ENCODE assay signal across 8 cellular contexts in genomic region chr7:151519045-151519764, GRCh38. TPM values are rescaled to one million over a fixed set of nuclear protein-coding genes. Genes with fewer than 3 reads are reported as not detected.
A peak's percentile ranks its signal among the peaks of the same experiment; 100 is the strongest.
DNase-seq lines count a peak whose midpoint lies in the region; TF ChIP-seq lines count a peak whose summit lies in the region.
"Not testable (repeated sequence)": the region's sequence is repeated elsewhere in the genome, so short reads cannot be mapped to it uniquely, and the experiment has no call there.

No MANE protein-coding gene starts in this region.

- no CpG with 5 or more reads among the region's 113 CpGs for WGBS in iPS DF 6.9 (ENCODE audit: insufficient coverage, insufficient read length)

- peaks cover 45% of the 10 kb centered on the region for H3K4me1 Mint-ChIP-seq in HFFc6 (ENCODE audit: low read depth)

- peaks cover 20% of the 10 kb centered on the region for H3K36me3 Mint-ChIP-seq in HFFc6 (ENCODE audit: low read depth)

- peak overlapping the region; percentile 79 for H3K4me3 ChIP-seq in GM12875 (ENCODE audit: low read depth, low read length)
- H3K4me3 ChIP-seq in brain microvascular endothelial cell (ENCODE audit: low read depth, low read length) = peak overlapping the region; percentile 80
- H3K4me3 ChIP-seq in iPS DF 6.9 (ENCODE audit: low read length) = peak overlapping the region; percentile 98
- H3K4me3 ChIP-seq in rectal smooth muscle tissue (ENCODE audit: low read length) = peak overlapping the region; percentile 71
- peak overlapping the region; percentile 84 to 92 for H3K4me3 ChIP-seq in tibial artery

- not testable (repeated sequence) for H3K36me3 ChIP-seq in brain microvascular endothelial cell (replicated peaks); iPS DF 6.9 (ENCODE audit: control insufficient read depth, insufficient read depth, low read length); rectal smooth muscle tissue (ENCODE audit: control insufficient read depth, insufficient read depth, low read length); tibial artery

- H3K9ac ChIP-seq in rectal smooth muscle tissue (ENCODE audit: low read length) = peak overlapping the region; percentile 59

- H3K9me3 Mint-ChIP-seq in HFFc6 = not testable (repeated sequence)

- H3K9me3 ChIP-seq in iPS DF 6.9 (ENCODE audit: control insufficient read depth, insufficient read depth, low read length); tibial artery: not testable (repeated sequence)

- H3K27ac ChIP-seq in brain microvascular endothelial cell = peak overlapping the region; percentile 96
- not testable (repeated sequence) for H3K27ac ChIP-seq in iPS DF 6.9 (ENCODE audit: low read length)
- peak overlapping the region; percentile 97 for H3K27ac ChIP-seq in rectal smooth muscle tissue (ENCODE audit: low read depth, low read length)
- H3K27ac ChIP-seq in tibial artery = peak overlapping the region; percentile 93 to 100

- not testable (repeated sequence) for H3K27me3 Mint-ChIP-seq in HFFc6 (ENCODE audit: insufficient read depth)

- H3K27ac Mint-ChIP-seq in HFFc6 = peak overlapping the region; percentile 97

- H3K4me1 ChIP-seq in iPS DF 6.9 (ENCODE audit: control insufficient read depth, insufficient read depth, low read length) = not testable (repeated sequence)
- H3K4me1 ChIP-seq in rectal smooth muscle tissue (ENCODE audit: control insufficient read depth, insufficient read depth, low read length) (peaks cover 10% of the 10 kb centered on the region), tibial artery (peaks cover 0 to 48% (median 24%) of the 10 kb centered on the region in 4 donors)

- intact Hi-C loops in tibial artery (cut with DNase I; ENCODE audit: low total_unique reads) = not testable (repeated sequence)

- TF ChIP-seq CTCF in GM12875 (IDR thresholded peaks at IDR 0.05; ENCODE audit: borderline replicate concordance, insufficient read depth, low read depth, low read length); HFFc6 (IDR thresholded peaks at IDR 0.05); brain microvascular endothelial cell (IDR thresholded peaks at IDR 0.05; ENCODE audit: low read depth, low read length, missing control alignments): not testable (repeated sequence)
- peak in 1 of 2 experiments; percentile 10 for TF ChIP-seq CTCF in tibial artery (IDR thresholded peaks at IDR 0.05)

- in situ Hi-C loops in brain microvascular endothelial cell (cut with HindIII; ENCODE audit: low pct_ligation_motif_present, low sequenced_read_pairs) = not testable (repeated sequence)

- DNase-seq in HFFc6 (peak; percentile 20), M059J (ENCODE audit: low read depth) (peak; percentile 37), brain microvascular endothelial cell (peak; percentile 29), tibial artery (peak; percentile 41 to 83)
- peak; percentile 60 for DNase-seq in activated CD4-positive, alpha-beta T cell treated with anti-CD3 and anti-CD28 coated beads for 1 hour
- DNase-seq in iPS DF 6.9 (ENCODE audit: low read depth, low spot score) = not testable (repeated sequence)

- peak overlapping the region; percentile 99 for H3K4me3 Mint-ChIP-seq in HFFc6

- not testable (repeated sequence) for H3K27me3 ChIP-seq in brain microvascular endothelial cell (replicated peaks); iPS DF 6.9 (ENCODE audit: control insufficient read depth, insufficient read depth, low read length); rectal smooth muscle tissue (ENCODE audit: control insufficient read depth, insufficient read depth, low read length); tibial artery

RNA-seq across cellular contexts. Expression of gene RHEB, which starts 0.5 kb away (rescaled TPM):
- 100 to 1,000 TPM; 104 to 122 (median 118) TPM for total RNA-seq in HFFc6 (2021; fragmentation: NEBNext Ultra II Directional; extraction: Animal tissue kit (Norgen Biotek cat#: 25700))
- 168 and 238 TPM in 2 replicates for total RNA-seq in M059J (2014; rRNA removed; shearing (Covaris generic))
